ENCODE assay signal across 1 cellular context in genomic region chr17:75183999-75184884, GRCh38.
A peak's percentile ranks its signal among the peaks of the same experiment; 100 is the strongest.
TF ChIP-seq lines count a peak whose summit lies in the region.

No MANE protein-coding gene starts in this region.

TF ChIP-seq in K562, 482 proteins besides CTCF, POLR2A, EP300 and RAD21 (continued from another document and continues in another):
- peak; percentile 91 for TF ChIP-seq PKNOX1 (IDR thresholded peaks at IDR 0.05)
- TF ChIP-seq CC2D1A (IDR thresholded peaks at IDR 0.05), result 0 out of 2 replicates have a peak, but pooled peaks have one; percentile 17
- no peak for TF ChIP-seq CBX3 (IDR thresholded peaks at IDR 0.05; ENCODE audit: borderline replicate concordance in 1 of 2, low read length in 2 of 2)
- TF ChIP-seq SMC3 (conservative IDR thresholded peaks at IDR 0.05; ENCODE audit: insufficient read depth, low read depth, low read length), result no peak
- TF ChIP-seq POLR2AphosphoS2 (IDR thresholded peaks at IDR 0.05; ENCODE audit: low read length), result no peak
- TF ChIP-seq ZNF407 (IDR thresholded peaks at IDR 0.05; ENCODE audit: low read depth), result no peak
- TF ChIP-seq ZBTB26 (CRISPR knock-in tag; IDR thresholded peaks at IDR 0.05), result 0 out of 2 replicates have a peak, but pooled peaks have one; percentile 9
- no peak for TF ChIP-seq CBFA2T3 (IDR thresholded peaks at IDR 0.05)
- peak; percentile 34; the same call in 1 of the 2 replicates for TF ChIP-seq EGR1 (conservative IDR thresholded peaks at IDR 0.05)
- no peak for TF ChIP-seq PHB2 (IDR thresholded peaks at IDR 0.05; ENCODE audit: low read depth)
- no peak for TF ChIP-seq ZNF239 (CRISPR knock-in tag; IDR thresholded peaks at IDR 0.05)
- TF ChIP-seq RAD51 (IDR thresholded peaks at IDR 0.05; ENCODE audit: borderline replicate concordance, low read depth), result no peak
- TF ChIP-seq ZNF699 (CRISPR knock-in tag; IDR thresholded peaks at IDR 0.05; ENCODE audit: insufficient replicate concordance), result no peak
- no peak for TF ChIP-seq ZNF41 (CRISPR knock-in tag; conservative IDR thresholded peaks at IDR 0.05)
- no peak for TF ChIP-seq MYNN (IDR thresholded peaks at IDR 0.05)
- TF ChIP-seq MYNN (CRISPR knock-in tag; IDR thresholded peaks at IDR 0.05), result no peak
- no peak for TF ChIP-seq ZNF318 (IDR thresholded peaks at IDR 0.05; ENCODE audit: borderline replicate concordance in 1 of 2, low read depth in 1 of 2)
- TF ChIP-seq PATZ1 (CRISPR knock-in tag; IDR thresholded peaks at IDR 0.05; ENCODE audit: borderline replicate concordance), result no peak
- no peak for TF ChIP-seq ZKSCAN8 (CRISPR knock-in tag; IDR thresholded peaks at IDR 0.05)
- no peak for TF ChIP-seq CGGBP1 (CRISPR knock-in tag; IDR thresholded peaks at IDR 0.05)
- TF ChIP-seq HCFC1 (IDR thresholded peaks at IDR 0.05; ENCODE audit: low read depth, low read length), result no peak
- peak in 1 of 2 experiments; percentile 23; a peak in 1 of 4 replicates for TF ChIP-seq HDAC1 (IDR thresholded peaks at IDR 0.05)
- TF ChIP-seq ZNF707 (CRISPR knock-in tag; conservative IDR thresholded peaks at IDR 0.05), result no peak
- TF ChIP-seq TFAP4 (CRISPR knock-in tag; IDR thresholded peaks at IDR 0.05; ENCODE audit: borderline replicate concordance), result peak; percentile 55; the same call in 1 of the 2 replicates
- no peak for TF ChIP-seq HEY1 (CRISPR knock-in tag; IDR thresholded peaks at IDR 0.05; ENCODE audit: borderline replicate concordance)
- TF ChIP-seq POLR2B (IDR thresholded peaks at IDR 0.05; ENCODE audit: low read depth, partially characterized antibody), result no peak
- no peak for TF ChIP-seq ILK (tag; IDR thresholded peaks at IDR 0.05; ENCODE audit: borderline replicate concordance, low read depth)
- TF ChIP-seq MEIS2 (IDR thresholded peaks at IDR 0.05; ENCODE audit: partially characterized antibody), result peak; percentile 38
- TF ChIP-seq THAP12 (CRISPR knock-in tag; IDR thresholded peaks at IDR 0.05), result no peak
- no peak for TF ChIP-seq FOXP1 (CRISPR knock-in tag; IDR thresholded peaks at IDR 0.05)
